Comparison of ENCODE assay signal across 1 cellular context in the genomic region with DNA sequence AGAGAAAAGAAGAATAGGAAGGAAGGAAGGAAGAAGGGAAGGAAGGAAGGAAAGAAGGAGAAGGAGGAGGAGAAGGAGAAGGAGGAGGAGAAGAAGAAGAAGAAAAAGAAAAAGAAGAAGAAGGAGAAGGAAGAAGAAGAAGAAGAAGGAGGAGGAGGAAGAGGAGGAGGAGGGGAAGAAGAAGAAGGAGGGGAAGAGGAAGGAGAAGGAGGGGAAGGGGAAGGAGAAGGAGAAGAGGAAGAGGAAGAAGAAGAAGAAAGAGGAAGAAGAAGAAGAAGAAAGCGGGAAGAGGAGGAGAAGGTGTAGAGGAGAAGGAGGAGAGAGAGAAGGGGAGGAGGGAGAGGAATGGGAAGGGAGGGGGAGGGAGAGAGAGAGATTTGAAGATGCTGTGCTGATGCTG.
TF ChIP-seq lines count a peak whose summit lies in the region.

No MANE protein-coding gene starts in this region.

TF ChIP-seq in HEK293, 187 proteins besides CTCF, POLR2A, EP300 and RAD21:
- TF ChIP-seq ZNF398 (tag by site-specific recombination; IDR thresholded peaks at IDR 0.05) (no peak), ZNF366 (tag by site-specific recombination; conservative IDR thresholded peaks at IDR 0.05) (peak; percentile 43; the same call in 1 of the 2 replicates), ZNF155 (tag by site-specific recombination; IDR thresholded peaks at IDR 0.05) (no peak), ZFP69B (tag by site-specific recombination; IDR thresholded peaks at IDR 0.05) (no peak), ZNF626 (tag by site-specific recombination; IDR thresholded peaks at IDR 0.05) (no peak), ZNF513 (tag by site-specific recombination; IDR thresholded peaks at IDR 0.05) (peak; percentile 81), ZNF426 (tag by site-specific recombination; IDR thresholded peaks at IDR 0.05) (no peak), ZNF302 (tag by site-specific recombination; IDR thresholded peaks at IDR 0.05; ENCODE audit: low read depth) (no peak), ZNF350 (tag by site-specific recombination; IDR thresholded peaks at IDR 0.05) (no peak), ZNF175 (tag by site-specific recombination; IDR thresholded peaks at IDR 0.05) (no peak), ZNF311 (tag by site-specific recombination; IDR thresholded peaks at IDR 0.05; ENCODE audit: borderline replicate concordance) (no peak), ZBTB17 (tag by site-specific recombination; IDR thresholded peaks at IDR 0.05) (no peak)
